In the genomic region with DNA sequence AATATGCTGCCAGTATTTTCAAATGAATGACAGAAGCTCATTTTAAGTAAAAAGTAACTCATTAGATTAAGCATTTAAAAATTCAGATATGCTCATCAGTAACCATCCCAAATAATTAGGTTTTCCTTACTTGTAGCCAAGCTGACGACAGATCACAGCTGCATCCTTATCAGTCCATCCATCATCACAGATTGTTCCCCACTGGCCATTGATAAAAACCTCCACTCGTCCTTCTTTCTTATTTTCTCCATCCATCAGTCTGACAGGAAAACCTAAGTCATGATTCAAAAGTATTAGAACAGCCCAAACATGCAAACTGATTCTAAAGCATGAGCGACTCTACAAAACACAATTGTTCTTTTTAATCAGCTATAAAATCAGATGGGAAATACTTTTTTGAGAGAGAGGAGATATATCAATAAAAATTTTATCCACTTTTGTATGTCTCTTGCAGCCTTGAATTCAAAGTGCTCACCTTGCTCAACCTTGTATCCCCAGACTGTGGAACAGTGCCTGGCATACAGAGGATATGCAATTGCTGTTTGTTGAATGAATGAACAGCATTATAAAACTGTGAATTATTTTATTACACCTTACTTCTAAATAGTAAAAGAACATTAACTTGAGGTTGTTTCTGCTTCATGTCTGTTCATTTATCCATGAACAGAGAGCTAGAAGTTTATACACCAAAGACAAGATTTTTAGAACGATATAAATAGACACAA, we compare ENCODE assay signal across 26 cellular contexts. TPM values are rescaled to one million over a fixed set of nuclear protein-coding genes. Genes with fewer than 3 reads are reported as not detected.
"Had no signal": no experiment of that assay in that cellular context is flagged by ENCODE, and none has a peak within 500 bp of the region (broad histone marks: within the 10 kb centered on the region; RNA-seq: fewer than 3 reads in every experiment).

No MANE protein-coding gene starts in this region.

- H3K27ac Mint-ChIP-seq: dendritic cell treated with granulocyte-macrophage colony-stimulating factor and Interleukin-4, amounts not matched to agents 40 ng/mL and 50 ng/mL, for 4 days; naive B cell; natural killer cell treated with Interleukin-12 subunit alpha and Interleukin-12 subunit beta and Interleukin-15 and Interleukin-18, amount 100 ng/mL, for 72 hours; neural progenitor cell; progenitor cell of endocrine pancreas; stimulated activated effector memory CD8-positive, alpha-beta T cell treated with anti-CD3 and anti-CD28 coated beads, Interleukin-12 subunit alpha, Interleukin-12 subunit beta, amount 100 ng/mL, for 72 hours had no signal

- H3K4me3 Mint-ChIP-seq: dendritic cell treated with granulocyte-macrophage colony-stimulating factor and Interleukin-4, amounts not matched to agents 40 ng/mL and 50 ng/mL, for 4 days; endodermal cell; naive B cell; natural killer cell treated with Interleukin-12 subunit alpha and Interleukin-12 subunit beta and Interleukin-15 and Interleukin-18, amount 100 ng/mL, for 72 hours; neural progenitor cell; stimulated activated effector memory CD8-positive, alpha-beta T cell treated with anti-CD3 and anti-CD28 coated beads, Interleukin-12 subunit alpha, Interleukin-12 subunit beta, amount 100 ng/mL, for 72 hours had no signal

- H3K4me1 Mint-ChIP-seq: naive B cell; neural progenitor cell; stimulated activated effector memory CD8-positive, alpha-beta T cell treated with anti-CD3 and anti-CD28 coated beads, Interleukin-12 subunit alpha, Interleukin-12 subunit beta, amount 100 ng/mL, for 72 hours had no signal

- H3K27me3 Mint-ChIP-seq: progenitor cell of endocrine pancreas had no signal

- H3K36me3 Mint-ChIP-seq: naive B cell; natural killer cell treated with Interleukin-12 subunit alpha and Interleukin-12 subunit beta and Interleukin-15 and Interleukin-18, amount 100 ng/mL, for 72 hours; neural progenitor cell; stimulated activated effector memory CD8-positive, alpha-beta T cell treated with anti-CD3 and anti-CD28 coated beads, Interleukin-12 subunit alpha, Interleukin-12 subunit beta, amount 100 ng/mL, for 72 hours had no signal

- DNase-seq: colonic mucosa; effector CD8-positive, alpha-beta T cell; endodermal cell; foreskin fibroblast; gastrocnemius medialis; heart left ventricle; kidney; left cardiac atrium; left ventricle myocardium superior; lower lobe of right lung; naive B cell; right lobe of liver; small intestine; stimulated activated CD4-positive, alpha-beta T cell treated with anti-CD3 and anti-CD28 coated beads, Interleukin-12 subunit alpha, Interleukin-12 subunit beta, amount 100 ng/mL, for 4 hours; stimulated activated CD4-positive, alpha-beta T cell treated with anti-CD3 and anti-CD28 coated beads, Interleukin-1b, Interleukin-23, amount 100 ng/mL, for 48 hours; stimulated activated CD4-positive, alpha-beta T cell treated with anti-CD3 and anti-CD28 coated beads, Interleukin-4, amount 100 ng/mL, for 1 hour; stimulated activated naive CD4-positive, alpha-beta T cell treated with Interleukin-2 at 50 U/mL for 16 hours; stomach; testis; tibial artery; upper lobe of left lung had no signal

- H3K9me3 Mint-ChIP-seq: dendritic cell treated with granulocyte-macrophage colony-stimulating factor and Interleukin-4, amounts not matched to agents 40 ng/mL and 50 ng/mL, for 4 days; endodermal cell; naive B cell; natural killer cell treated with Interleukin-12 subunit alpha and Interleukin-12 subunit beta and Interleukin-15 and Interleukin-18, amount 100 ng/mL, for 72 hours; neural progenitor cell; stimulated activated effector memory CD8-positive, alpha-beta T cell treated with anti-CD3 and anti-CD28 coated beads, Interleukin-12 subunit alpha, Interleukin-12 subunit beta, amount 100 ng/mL, for 72 hours had no signal

RNA-seq across cellular contexts. Expression of a gene that starts 44.3 kb away (rescaled TPM):
- total RNA-seq: left ventricle myocardium superior; natural killer cell treated with Interleukin-12 subunit alpha and Interleukin-12 subunit beta and Interleukin-15 and Interleukin-18, amount 100 ng/mL, for 72 hours had no signal
